In the genomic region with DNA sequence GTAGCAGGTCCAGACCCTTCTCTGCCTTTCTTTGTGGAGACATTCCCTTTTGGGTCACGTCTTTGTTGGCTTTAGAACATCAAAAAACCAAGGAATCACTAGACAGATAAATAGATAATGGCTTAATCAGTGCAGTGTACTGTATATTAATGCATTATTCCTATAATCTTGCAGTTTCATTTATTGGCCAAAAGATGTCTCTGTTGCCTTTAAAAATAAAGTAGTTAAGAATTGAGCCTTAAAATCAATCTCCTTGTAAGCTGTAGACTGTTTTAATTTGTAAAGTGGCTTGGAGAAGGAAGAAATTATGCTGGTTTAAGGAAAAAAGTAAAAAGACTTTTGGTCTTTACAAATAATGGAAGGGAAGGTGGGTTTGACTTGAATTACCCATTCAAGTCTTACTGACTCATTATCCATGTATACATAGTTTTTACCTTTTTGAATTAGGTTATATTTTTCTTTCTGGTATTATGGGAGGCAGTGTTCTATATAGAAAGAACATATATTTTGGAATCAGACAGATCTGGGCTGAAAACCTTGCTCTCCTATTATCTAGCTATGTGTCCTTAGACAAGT, we compare ENCODE assay signal across 9 cellular contexts.
A peak's percentile ranks its signal among the peaks of the same experiment; 100 is the strongest.
DNase-seq lines count a peak whose midpoint lies in the region; ATAC-seq and TF ChIP-seq lines count a peak whose summit lies in the region.
"Had no signal": no experiment of that assay in that cellular context is flagged by ENCODE, and none has a peak within 500 bp of the region (broad histone marks: within the 10 kb centered on the region; RNA-seq: fewer than 3 reads in every experiment).

No MANE protein-coding gene starts in this region.

- no peak overlapping the region for H3K27ac ChIP-seq in body of pancreas
- H3K27ac ChIP-seq: epithelial cell of prostate had no signal

- H3K36me3 ChIP-seq in Loucy (ENCODE audit: insufficient read depth, low read length) (peaks cover 45% of the 10 kb centered on the region; the same call in 1 of the 2 replicates), body of pancreas (replicated peaks in 1 of 2; ENCODE audit: insufficient read depth in 1 of 2, low read depth in 2 of 2) (peaks cover 0 to 28% of the 10 kb centered on the region in 2 donors)

- no peak for TF ChIP-seq POLR2A in body of pancreas (IDR thresholded peaks at IDR 0.05)

- H3F3A ChIP-seq in Loucy (ENCODE audit: low read depth), result no peaks in the 10 kb centered on the region

- H3K9ac ChIP-seq in Loucy (ENCODE audit: low read depth, low read length, poor library complexity, severe bottlenecking), result no peak overlapping the region

- H3K4me1 Mint-ChIP-seq in T-helper 2 cell treated with Interferon-gamma antibody and Interleukin-4, amounts not matched to agents 5 μg/mL and 100 μg/mL, for 36 hours (ENCODE audit: low read depth), result peaks cover 7% of the 10 kb centered on the region

- DNase-seq in DMS 273 treated with DMSO at 0.1 percent for 48 hours (lab: John Stamatoyannopoulos, UW) (peak; percentile 13), body of pancreas (no peak), medulla oblongata (ENCODE audit: extremely low spot score) (peak; percentile 28), HUDEP-2 (lab: John Stamatoyannopoulos, UW; ENCODE audit: unreplicated experiment in 76 of 76) (no peak)
- DNase-seq in T-helper 2 cell treated with Interferon-gamma antibody and Interleukin-4, amounts not matched to agents 5 μg/mL and 100 μg/mL, for 36 hours (ENCODE audit: low spot score), result no peak
- DNase-seq in stimulated activated CD4-positive, alpha-beta T cell treated with anti-CD3 and anti-CD28 coated beads, Interleukin-4, amount 100 ng/mL, for 24 hours, result no peak

- H4K20me1 ChIP-seq in Loucy (ENCODE audit: insufficient read depth, low read length, poor library complexity, severe bottlenecking), result no peaks in the 10 kb centered on the region

- H3K27me3 Mint-ChIP-seq in T-helper 2 cell treated with Interferon-gamma antibody and Interleukin-4, amounts not matched to agents 5 μg/mL and 100 μg/mL, for 36 hours (ENCODE audit: low read depth), result no peaks in the 10 kb centered on the region

- H3K9me2 ChIP-seq in Loucy (replicated peaks; ENCODE audit: low read depth, low read length), result no peaks in the 10 kb centered on the region

- H3K79me2 ChIP-seq in Loucy (ENCODE audit: insufficient read depth, low read length), result no peaks in the 10 kb centered on the region

- no peaks in the 10 kb centered on the region for H3K9me3 Mint-ChIP-seq in T-helper 2 cell treated with Interferon-gamma antibody and Interleukin-4, amounts not matched to agents 5 μg/mL and 100 μg/mL, for 36 hours

- no peaks in the 10 kb centered on the region for H3K27me3 ChIP-seq in Loucy (ENCODE audit: insufficient read depth, low read length, poor library complexity, severe bottlenecking)
- no peaks in the 10 kb centered on the region for H3K27me3 ChIP-seq in body of pancreas

- peak; percentile 76 for TF ChIP-seq CTCF in Loucy (conservative IDR thresholded peaks at IDR 0.05; ENCODE audit: low read length)
- peak in 6 of 7 experiments; percentile 36 to 71 (median 66) for TF ChIP-seq CTCF in body of pancreas (IDR thresholded peaks at IDR 0.05)

- no peak overlapping the region for H3K4me2 ChIP-seq in Loucy (ENCODE audit: low read depth, low read length, poor library complexity, severe bottlenecking)

- peaks cover 42% of the 10 kb centered on the region for H3K36me3 Mint-ChIP-seq in T-helper 2 cell treated with Interferon-gamma antibody and Interleukin-4, amounts not matched to agents 5 μg/mL and 100 μg/mL, for 36 hours (ENCODE audit: low read depth)

- H3K9me3 ChIP-seq in Loucy (ENCODE audit: insufficient read depth, low read depth, low read length), result no peaks in the 10 kb centered on the region
- peaks cover 0 to 2% (median 0%) of the 10 kb centered on the region in 3 donors for H3K9me3 ChIP-seq in body of pancreas

- 33 to 41% methylated on average over 1 of the region's 1 CpG for WGBS in body of pancreas, 2 donors

- H3K27ac Mint-ChIP-seq in T-helper 2 cell treated with Interferon-gamma antibody and Interleukin-4, amounts not matched to agents 5 μg/mL and 100 μg/mL, for 36 hours, result no peak overlapping the region

- H3K4me3 Mint-ChIP-seq in T-helper 2 cell treated with Interferon-gamma antibody and Interleukin-4, amounts not matched to agents 5 μg/mL and 100 μg/mL, for 36 hours, result no peak overlapping the region

- H3K4me3 ChIP-seq in Loucy (ENCODE audit: low read length, poor library complexity, severe bottlenecking) (no peak overlapping the region), body of pancreas (no peak overlapping the region)

- intact Hi-C loops in body of pancreas (cut with DNase I), result loop anchor here (5.0 kb wide), 1 partner anchor 343 kb away; no protein-coding TSS in a partner anchor

- H2AFZ ChIP-seq in Loucy (ENCODE audit: low read length), result no peak overlapping the region

- ATAC-seq in body of pancreas, result peak; percentile 67
- no peak for ATAC-seq in HG03095 (IDR thresholded peaks at IDR 0.05; ENCODE audit: unreplicated experiment)

- H3K4me1 ChIP-seq in Loucy (ENCODE audit: insufficient read depth, low read length, poor library complexity, severe bottlenecking), result no peaks in the 10 kb centered on the region
- H3K4me1 ChIP-seq in body of pancreas, result no peaks in the 10 kb centered on the region

Comparison
In these comparisons a context has a peak if more than half of its experiments do, and no peak if none do; other contexts are left out.
1. DNase-seq: peak in DMS 273 treated with DMSO at 0.1 percent for 48 hours (single experiment) and medulla oblongata (single experiment); none in body of pancreas (0 of 4), T-helper 2 cell treated with Interferon-gamma antibody and Interleukin-4, amounts not matched to agents 5 μg/mL and 100 μg/mL, for 36 hours (single experiment), HUDEP-2 (0 of 76) and stimulated activated CD4-positive, alpha-beta T cell treated with anti-CD3 and anti-CD28 coated beads, Interleukin-4, amount 100 ng/mL, for 24 hours (single experiment).